In the genomic region with DNA sequence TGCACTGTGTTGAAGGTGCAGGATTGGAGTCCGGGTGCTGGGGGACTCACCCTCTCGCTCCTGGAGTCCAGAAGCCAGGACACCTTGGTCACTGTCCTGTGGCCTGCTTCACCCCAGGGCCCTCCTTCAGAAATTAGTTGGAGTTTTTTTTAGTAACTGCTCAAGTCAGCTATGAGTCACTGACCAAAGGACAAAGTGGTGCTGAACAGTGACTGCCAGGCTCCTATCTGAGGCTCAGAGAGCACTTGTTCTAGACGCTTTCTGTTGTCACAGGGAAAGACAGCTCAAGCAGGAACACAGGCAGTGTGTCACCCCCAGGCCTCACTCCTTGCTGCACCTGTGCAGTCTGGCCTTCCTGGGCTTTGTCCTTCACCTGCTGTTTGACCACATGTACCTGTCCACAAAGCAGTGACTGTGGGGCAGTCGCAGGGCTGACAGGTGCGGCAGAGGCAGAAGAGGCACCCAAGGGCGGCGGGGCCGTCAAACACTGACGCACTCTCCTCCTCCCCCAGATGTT, we compare ENCODE assay signal across 11 cellular contexts. TPM values are rescaled to one million over a fixed set of nuclear protein-coding genes. Genes with fewer than 3 reads are reported as not detected.
DNase-seq lines count a peak whose midpoint lies in the region; ATAC-seq and TF ChIP-seq lines count a peak whose summit lies in the region.
"Had no signal": no experiment of that assay in that cellular context is flagged by ENCODE, and none has a peak within 500 bp of the region (broad histone marks: within the 10 kb centered on the region; RNA-seq: fewer than 3 reads in every experiment).

No MANE protein-coding gene starts in this region.

- peaks cover 67% of the 10 kb centered on the region for H3K36me3 Mint-ChIP-seq in dendritic cell treated with granulocyte-macrophage colony-stimulating factor and Interleukin-4, amounts not matched to agents 40 ng/mL and 50 ng/mL, for 4 days (ENCODE audit: low read depth)
- H3K36me3 Mint-ChIP-seq in immature natural killer cell (peaks cover 4 to 11% (median 6%) of the 10 kb centered on the region in 3 donors), nephron progenitor cell (ENCODE audit: low read depth) (peaks cover 17% of the 10 kb centered on the region)

- H3K4me3 Mint-ChIP-seq in dendritic cell treated with granulocyte-macrophage colony-stimulating factor and Interleukin-4, amounts not matched to agents 40 ng/mL and 50 ng/mL, for 4 days = no peak overlapping the region
- no peak overlapping the region for H3K4me3 Mint-ChIP-seq in immature natural killer cell
- H3K4me3 Mint-ChIP-seq in nephron progenitor cell = no peak overlapping the region

- H3K27ac ChIP-seq in osteoblast (ENCODE audit: low read depth, low read length) = peak overlapping the region; percentile 1
- H3K27ac ChIP-seq in prostate gland = no peak overlapping the region

- H3K4me3 ChIP-seq in osteoblast (ENCODE audit: insufficient read depth, low read length) (no peak overlapping the region), prostate gland (no peak overlapping the region)

- H3K4me1 ChIP-seq in osteoblast (ENCODE audit: insufficient read depth, low read length) = peaks cover 43% of the 10 kb centered on the region
- H3K4me1 ChIP-seq in prostate gland (replicated peaks) = peaks cover 4% of the 10 kb centered on the region

- H3K4me1 Mint-ChIP-seq in dendritic cell treated with granulocyte-macrophage colony-stimulating factor and Interleukin-4, amounts not matched to agents 40 ng/mL and 50 ng/mL, for 4 days (ENCODE audit: low read depth) = peaks cover 66% of the 10 kb centered on the region
- H3K4me1 Mint-ChIP-seq in immature natural killer cell = peaks cover 21 to 24% of the 10 kb centered on the region in 2 donors
- H3K4me1 Mint-ChIP-seq in nephron progenitor cell = peaks cover 22% of the 10 kb centered on the region

- intact Hi-C loops in dendritic cell treated with granulocyte-macrophage colony-stimulating factor and Interleukin-4, amounts not matched to agents 40 ng/mL and 50 ng/mL, for 4 days (cut with micrococcal nuclease) = no loop called here
- intact Hi-C loops in prostate gland (cut with DNase I) = no loop called here

- H3K27me3 ChIP-seq in osteoblast (ENCODE audit: insufficient read depth, low read length) = no peaks in the 10 kb centered on the region
- H3K27me3 ChIP-seq in prostate gland (replicated peaks; ENCODE audit: insufficient read depth) = no peaks in the 10 kb centered on the region

- peak; percentile 79 for DNase-seq in EH (ENCODE audit: low read depth)
- DNase-seq in NCI-H2196 (lab: John Stamatoyannopoulos, UW; ENCODE audit: unreplicated experiment) = peak; percentile 55
- peak; percentile 86 for DNase-seq in osteoblast (ENCODE audit: insufficient read length, low spot score, missing footprints)
- DNase-seq in immature natural killer cell = no peak
- DNase-seq in nephron progenitor cell = no peak
- DNase-seq in prostate gland (ENCODE audit: low spot score) = no peak
- DNase-seq: amniotic stem cell; DMS79 treated with DMSO at 0.1 percent for 48 hours; stimulated activated CD4-positive, alpha-beta T cell treated with anti-CD3 and anti-CD28 coated beads, Interleukin-2, amount 100 ng/mL, for 48 hours had no signal

- H2AFZ ChIP-seq in osteoblast (ENCODE audit: low read length) = no peak overlapping the region

- ATAC-seq in HG02938 (IDR thresholded peaks at IDR 0.05; ENCODE audit: unreplicated experiment) = no peak

- H3K9me3 ChIP-seq in osteoblast (ENCODE audit: low read depth, low read length) (no peaks in the 10 kb centered on the region), prostate gland (no peaks in the 10 kb centered on the region)

- WGBS in prostate gland = 85% methylated on average over 9 of the region's 9 CpGs

- no peak for TF ChIP-seq CTCF in osteoblast (IDR thresholded peaks at IDR 0.05; ENCODE audit: extremely low read depth, low read depth, low read length)
- TF ChIP-seq CTCF in nephron progenitor cell (IDR thresholded peaks at IDR 0.05) = no peak
- TF ChIP-seq CTCF in prostate gland (IDR thresholded peaks at IDR 0.05) = no peak

- peaks cover 43% of the 10 kb centered on the region for H3K36me3 ChIP-seq in osteoblast (ENCODE audit: insufficient read depth, low read length)
- H3K36me3 ChIP-seq in prostate gland = no peaks in the 10 kb centered on the region

- H3K27me3 Mint-ChIP-seq in dendritic cell treated with granulocyte-macrophage colony-stimulating factor and Interleukin-4, amounts not matched to agents 40 ng/mL and 50 ng/mL, for 4 days = no peaks in the 10 kb centered on the region
- H3K27me3 Mint-ChIP-seq in immature natural killer cell (ENCODE audit: low read depth in 3 of 3) = peaks cover 3 to 13% (median 3%) of the 10 kb centered on the region in 3 donors
- H3K27me3 Mint-ChIP-seq in nephron progenitor cell (ENCODE audit: low read depth, poor library complexity) = no peaks in the 10 kb centered on the region

- H3K27ac Mint-ChIP-seq in dendritic cell treated with granulocyte-macrophage colony-stimulating factor and Interleukin-4, amounts not matched to agents 40 ng/mL and 50 ng/mL, for 4 days = peak overlapping the region; percentile 39
- H3K27ac Mint-ChIP-seq in immature natural killer cell = peak overlapping the region in 1 of 6 donors; percentile 35
- no peak overlapping the region for H3K27ac Mint-ChIP-seq in nephron progenitor cell

- H3K79me2 ChIP-seq in osteoblast (ENCODE audit: insufficient read depth, low read length) = peaks cover 15% of the 10 kb centered on the region

- H3K9me3 Mint-ChIP-seq in dendritic cell treated with granulocyte-macrophage colony-stimulating factor and Interleukin-4, amounts not matched to agents 40 ng/mL and 50 ng/mL, for 4 days = no peaks in the 10 kb centered on the region
- no peaks in the 10 kb centered on the region for H3K9me3 Mint-ChIP-seq in immature natural killer cell
- H3K9me3 Mint-ChIP-seq in nephron progenitor cell = no peaks in the 10 kb centered on the region

- TF ChIP-seq POLR2A in prostate gland (IDR thresholded peaks at IDR 0.05) = no peak

- no peak overlapping the region for H3K4me2 ChIP-seq in osteoblast (ENCODE audit: insufficient read depth, low read length)

- H4K20me1 ChIP-seq in osteoblast (ENCODE audit: insufficient read depth, low read length) = peaks cover 16% of the 10 kb centered on the region

RNA-seq across cellular contexts. Expression of gene FAAP100, which starts 4.1 kb away (rescaled TPM):
- total RNA-seq in osteoblast (43.0 and 44.5 TPM in 2 replicates), prostate gland (10 to 100 TPM; 27.8 to 44.4 TPM)
- 10 to 100 TPM; 11.4 to 25.0 (median 14.5) TPM for polyA plus RNA-seq in immature natural killer cell

RNA-seq across cellular contexts. Expression of gene FSCN2, which starts 28.1 kb away (rescaled TPM):
- total RNA-seq in osteoblast = 2.9 and 5.1 TPM in 2 replicates
- under 1 TPM in 1 of 3 donors, not detected in 2; 0.23 TPM for polyA plus RNA-seq in immature natural killer cell
- total RNA-seq in prostate gland = 1 to 10 TPM; 3.1 to 5.6 TPM

RNA-seq across cellular contexts. Expression of gene ACTG1, which starts 43.6 kb away (rescaled TPM):
- total RNA-seq in osteoblast (10,373 and 13,273 TPM in 2 replicates), prostate gland (1,000 to 10,000 TPM; 2,438 to 3,181 TPM)
- polyA plus RNA-seq in immature natural killer cell = 1,000 to 10,000 TPM; 1,637 to 3,074 (median 2,788) TPM

Comparison
In these comparisons a context has a peak if more than half of its experiments do, and no peak if none do; other contexts are left out.
1. DNase-seq: peak in EH (single experiment), NCI-H2196 (single experiment) and osteoblast (single experiment); none in immature natural killer cell (0 of 3), nephron progenitor cell (single experiment) and prostate gland (single experiment).